24 cellular contexts compared by ENCODE assay signal in genomic region chr1:109534307-109534858, GRCh38. TPM values are rescaled to one million over a fixed set of nuclear protein-coding genes. Genes with fewer than 3 reads are reported as not detected.
"Had no signal": no experiment of that assay in that cellular context is flagged by ENCODE, and none has a peak within 500 bp of the region (broad histone marks: within the 10 kb centered on the region; RNA-seq: fewer than 3 reads in every experiment).

No MANE protein-coding gene starts in this region.

- H3K27me3 ChIP-seq: left lung, pancreas, right lobe of liver, spleen, testis, tibial nerve had no signal

- H3K4me3 ChIP-seq: left lung, lung, pancreas, right lobe of liver, spleen, testis, tibial nerve had no signal

- H3K27ac ChIP-seq: left lung, pancreas, right lobe of liver, spleen, testis had no signal

- ATAC-seq: esophagus mucosa; left lung; natural killer cell treated with Interleukin-12 subunit alpha and Interleukin-12 subunit beta and Interleukin-15 and Interleukin-18, amount 100 ng/mL, for 72 hours; pancreas; right lobe of liver; stimulated activated memory B cell treated with anti-CD40 and anti-IgM and Interleukin-4, amounts not matched to agents 10 μg/mL and 1 μg/mL and 100 μg/mL, for 72 hours had no signal

- H3K36me3 ChIP-seq: left lung, pancreas, right lobe of liver, spleen, tibial nerve had no signal

- DNase-seq: effector memory CD4-positive, alpha-beta T cell; immature natural killer cell; left lung; mesenchymal stem cell; midbrain; occipital lobe; pancreas; right lobe of liver; spleen; stimulated activated CD4-positive, alpha-beta T cell treated with anti-CD3 and anti-CD28 coated beads, Interleukin-15, amount 100 ng/mL, for 24 hours; stimulated activated CD4-positive, alpha-beta T cell treated with anti-CD3 and anti-CD28 coated beads, Interleukin-1b, Interleukin-23, amount 100 ng/mL, for 48 hours; stimulated activated CD4-positive, alpha-beta T cell treated with anti-CD3 and anti-CD28 coated beads, Interleukin-4, amount 100 ng/mL, for 24 hours; testis had no signal

- FAIRE-seq: endometrium, frontal cortex, keratinocyte, pancreas had no signal

- H3K9me3 ChIP-seq: left lung, pancreas, right lobe of liver, spleen, testis, tibial nerve had no signal

RNA-seq across cellular contexts. Expression of gene GPR61, which starts 5.3 kb away (rescaled TPM):
- total RNA-seq: esophagus mucosa; fibroblast of lung; left lung; lung; natural killer cell treated with Interleukin-12 subunit alpha and Interleukin-12 subunit beta and Interleukin-15 and Interleukin-18, amount 100 ng/mL, for 72 hours; right lobe of liver; spleen; subcutaneous adipose tissue; ureter had no signal
- polyA plus RNA-seq: immature natural killer cell, keratinocyte, lung, spleen had no signal
